ENCODE assay signal across 14 cellular contexts in the genomic region with DNA sequence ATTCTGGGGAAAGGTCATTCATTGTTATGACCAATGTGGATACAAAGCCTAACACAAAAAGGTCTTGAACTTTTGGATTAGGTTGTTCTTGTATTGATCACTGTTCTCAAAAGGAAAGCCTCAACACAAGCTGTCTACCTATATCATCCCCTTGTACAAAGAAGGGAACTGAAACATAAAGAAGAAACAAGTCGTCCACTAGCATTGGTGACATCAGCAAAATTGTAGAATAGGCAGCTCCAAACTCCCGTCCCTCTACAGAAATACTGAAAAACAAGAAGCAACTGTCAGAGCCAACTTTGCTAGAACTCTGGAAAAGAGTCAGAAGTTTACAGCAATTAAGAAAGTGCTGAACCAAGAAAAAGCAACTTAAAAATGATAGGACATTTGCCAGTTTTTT. TPM values are rescaled to one million over a fixed set of nuclear protein-coding genes. Genes with fewer than 3 reads are reported as not detected.
DNase-seq lines count a peak whose midpoint lies in the region; ATAC-seq lines count a peak whose summit lies in the region.
"Had no signal": no experiment of that assay in that cellular context is flagged by ENCODE, and none has a peak within 500 bp of the region (broad histone marks: within the 10 kb centered on the region; RNA-seq: fewer than 3 reads in every experiment).

No MANE protein-coding gene starts in this region.

- peak; percentile 48 for DNase-seq in medulla oblongata (ENCODE audit: extremely low spot score)
- DNase-seq in NCI-H345 (lab: John Stamatoyannopoulos, UW), result no peak
- DNase-seq in EL, result no peak
- DNase-seq in H7, result no peak
- DNase-seq in posterior vena cava (ENCODE audit: low spot score), result no peak
- DNase-seq: activated CD8-positive, alpha-beta memory T cell treated with anti-CD3 and anti-CD28 coated beads, Interleukin-2, amount 50 U/mL, for 48 hours; CD8-positive, alpha-beta T cell; effector CD4-positive, alpha-beta T cell; NCI-H2029 treated with DMSO at 0.1 percent for 48 hours; small intestine had no signal

- peak; percentile 72 for ATAC-seq in GM18520 (IDR thresholded peaks at IDR 0.05; ENCODE audit: unreplicated experiment)
- ATAC-seq in GM21526 (IDR thresholded peaks at IDR 0.05; ENCODE audit: low FRiP score, unreplicated experiment), result peak; percentile 94
- ATAC-seq in HG03342 (IDR thresholded peaks at IDR 0.05; ENCODE audit: unreplicated experiment), result peak; percentile 73
- ATAC-seq: CD8-positive, alpha-beta T cell; Panc1 had no signal

- intact Hi-C loops in posterior vena cava (cut with DNase I), result no loop called here

- H3K4me3 ChIP-seq in H7 (ENCODE audit: insufficient read depth, low read depth, low read length), result no peak overlapping the region

- H3K36me3 ChIP-seq in H7 (replicated peaks; ENCODE audit: control insufficient read depth, insufficient read depth, low read length), result no peaks in the 10 kb centered on the region

- H3K27me3 ChIP-seq in H7 (ENCODE audit: control insufficient read depth, insufficient read depth, low read length), result no peaks in the 10 kb centered on the region

RNA-seq across cellular contexts. Expression of gene NR1I2, which starts 7.5 kb away (rescaled TPM):
- 0.87 and 1.6 TPM in 2 replicates for total RNA-seq in H7 (2014; rRNA removed; shearing (Covaris generic))
- total RNA-seq in posterior vena cava, result under 1 TPM in 1 of 2 donors, not detected in 1; 0.19 TPM
